ENCODE assay signal across 8 cellular contexts in genomic region chr2:112627060-112628040, GRCh38. TPM values are rescaled to one million over a fixed set of nuclear protein-coding genes. Genes with fewer than 3 reads are reported as not detected.
DNase-seq lines count a peak whose midpoint lies in the region; ATAC-seq and TF ChIP-seq lines count a peak whose summit lies in the region.

No MANE protein-coding gene starts in this region.

- in situ Hi-C loops in gastrocnemius medialis (cut with MboI; ENCODE audit: low sequenced_read_pairs in 4 of 4), result loop anchor here in 2 of 4 donors (10.0 kb wide), 3 partner anchors 57 to 107 kb away; partner anchors contain the start of gene NT5DC4 (in 1 of the 2)

- peaks cover 6 to 10% of the 10 kb centered on the region in 2 donors for H3K4me1 ChIP-seq in gastrocnemius medialis

- intact Hi-C loops in gastrocnemius medialis (cut with DNase I; ENCODE audit: low total_unique reads), result no loop called here

- H3K9me3 Mint-ChIP-seq in activated naive CD4-positive, alpha-beta T cell treated with anti-CD3 and anti-CD28 coated beads, Interleukin-2, amount 50 U/mL, for 24 hours, result no peaks in the 10 kb centered on the region
- no peaks in the 10 kb centered on the region for H3K9me3 Mint-ChIP-seq in activated CD4-positive, alpha-beta memory T cell treated with anti-CD3 and anti-CD28 coated beads, Interleukin-2, amount 10 ng/mL, durations not matched to agents 7 days and 5 days

- H3K4me1 Mint-ChIP-seq in activated naive CD4-positive, alpha-beta T cell treated with anti-CD3 and anti-CD28 coated beads, Interleukin-2, amount 50 U/mL, for 24 hours, result peaks cover 80% of the 10 kb centered on the region
- H3K4me1 Mint-ChIP-seq in activated CD4-positive, alpha-beta memory T cell treated with anti-CD3 and anti-CD28 coated beads, Interleukin-2, amount 10 ng/mL, durations not matched to agents 7 days and 5 days, result peaks cover 87% of the 10 kb centered on the region

- H3K27me3 ChIP-seq in gastrocnemius medialis, result peaks cover 4 to 9% (median 9%) of the 10 kb centered on the region in 3 donors

- ATAC-seq in gastrocnemius medialis (peak; percentile 74 to 84), HG02610 (IDR thresholded peaks at IDR 0.05; ENCODE audit: unreplicated experiment) (no peak), HG02885 (IDR thresholded peaks at IDR 0.05; ENCODE audit: poor library complexity, unreplicated experiment) (no peak)

- no peak for TF ChIP-seq CTCF in gastrocnemius medialis (IDR thresholded peaks at IDR 0.05 in 4 of 5, conservative IDR thresholded peaks at IDR 0.05 in 1 of 5)

- peak overlapping the region in 1 of 4 donors; percentile 18 for H3K4me3 ChIP-seq in gastrocnemius medialis

- no peak for DNase-seq in activated naive CD4-positive, alpha-beta T cell (lab: John Stamatoyannopoulos, UW)
- DNase-seq in activated CD4-positive, alpha-beta memory T cell treated with anti-CD3 and anti-CD28 coated beads, Interleukin-2, amount 10 ng/mL, durations not matched to agents 7 days and 5 days, result no peak
- DNase-seq in glomerular endothelial cell (ENCODE audit: extremely low read depth, low read depth, low spot score) (peak; percentile 88), gastrocnemius medialis (peak; percentile 18 to 49)
- no peak for DNase-seq in activated CD8-positive, alpha-beta memory T cell treated with anti-CD3 and anti-CD28 coated beads for 24 hours

- peak overlapping the region; percentile 72 for H3K4me3 Mint-ChIP-seq in activated naive CD4-positive, alpha-beta T cell treated with anti-CD3 and anti-CD28 coated beads, Interleukin-2, amount 50 U/mL, for 24 hours
- H3K4me3 Mint-ChIP-seq in activated CD4-positive, alpha-beta memory T cell treated with anti-CD3 and anti-CD28 coated beads, Interleukin-2, amount 10 ng/mL, durations not matched to agents 7 days and 5 days, result peak overlapping the region; percentile 49

- POLR2A ChIA-PET in activated CD4-positive, alpha-beta memory T cell treated with anti-CD3 and anti-CD28 coated beads, Interleukin-2, amount 10 ng/mL, durations not matched to agents 7 days and 5 days (lab: Charles Lee), result interaction anchor here (0.7 to 15.7 kb wide), 13 partner anchors 9 to 123 kb away, joined by 3 to 492 read pairs (median 3); partner anchors contain the start of gene SLC20A1

- TF ChIP-seq POLR2A in gastrocnemius medialis (IDR thresholded peaks at IDR 0.05), result no peak

- no peaks in the 10 kb centered on the region for H3K36me3 Mint-ChIP-seq in activated naive CD4-positive, alpha-beta T cell treated with anti-CD3 and anti-CD28 coated beads, Interleukin-2, amount 50 U/mL, for 24 hours
- H3K36me3 Mint-ChIP-seq in activated CD4-positive, alpha-beta memory T cell treated with anti-CD3 and anti-CD28 coated beads, Interleukin-2, amount 10 ng/mL, durations not matched to agents 7 days and 5 days (ENCODE audit: low read depth), result no peaks in the 10 kb centered on the region

- no peaks in the 10 kb centered on the region for H3K36me3 ChIP-seq in gastrocnemius medialis

- peak overlapping the region; percentile 59 for H3K27ac Mint-ChIP-seq in activated naive CD4-positive, alpha-beta T cell treated with anti-CD3 and anti-CD28 coated beads, Interleukin-2, amount 50 U/mL, for 24 hours
- H3K27ac Mint-ChIP-seq in activated CD4-positive, alpha-beta memory T cell treated with anti-CD3 and anti-CD28 coated beads, Interleukin-2, amount 10 ng/mL, durations not matched to agents 7 days and 5 days, result peak overlapping the region; percentile 93

- CTCF ChIA-PET in activated CD4-positive, alpha-beta memory T cell treated with anti-CD3 and anti-CD28 coated beads, Interleukin-2, amount 10 ng/mL, durations not matched to agents 7 days and 5 days (lab: Charles Lee), result interaction anchor here (0.6 to 12.8 kb wide), 18 partner anchors 9 to 314 kb away, joined by 3 to 221 read pairs (median 6); partner anchors contain the start of genes CHCHD5 and SLC20A1

- H3K27me3 Mint-ChIP-seq in activated naive CD4-positive, alpha-beta T cell treated with anti-CD3 and anti-CD28 coated beads, Interleukin-2, amount 50 U/mL, for 24 hours, result no peaks in the 10 kb centered on the region
- H3K27me3 Mint-ChIP-seq in activated CD4-positive, alpha-beta memory T cell treated with anti-CD3 and anti-CD28 coated beads, Interleukin-2, amount 10 ng/mL, durations not matched to agents 7 days and 5 days, result no peaks in the 10 kb centered on the region

- peak overlapping the region; percentile 47 to 67 (median 61) for H3K27ac ChIP-seq in gastrocnemius medialis

- no peaks in the 10 kb centered on the region for H3K9me3 ChIP-seq in gastrocnemius medialis

RNA-seq across cellular contexts. Expression of gene SLC20A1, which starts 18.4 kb away (rescaled TPM):
- 100 to 1,000 TPM; 152 to 158 TPM for total RNA-seq in activated CD4-positive, alpha-beta memory T cell treated with anti-CD3 and anti-CD28 coated beads, Interleukin-2, amount 10 ng/mL, durations not matched to agents 7 days and 5 days
- 90.7 and 103 TPM in 2 replicates for total RNA-seq in glomerular endothelial cell
- 10 to 100 TPM in 1 of 4 donors, 1 to 10 TPM in 3; 6.9 to 85.7 (median 9.2) TPM for total RNA-seq in gastrocnemius medialis

RNA-seq across cellular contexts. Expression of gene CHCHD5, which starts 42.9 kb away (rescaled TPM):
- total RNA-seq in activated CD4-positive, alpha-beta memory T cell treated with anti-CD3 and anti-CD28 coated beads, Interleukin-2, amount 10 ng/mL, durations not matched to agents 7 days and 5 days, result 10 to 100 TPM; 40.0 to 47.5 TPM
- total RNA-seq in glomerular endothelial cell (11.0 and 22.7 TPM in 2 replicates), gastrocnemius medialis (10 to 100 TPM; 13.2 to 26.6 (median 24.1) TPM)

Comparison
In these comparisons a context has a peak if more than half of its experiments do, and no peak if none do; other contexts are left out.
1. DNase-seq: peak in glomerular endothelial cell (single experiment) and gastrocnemius medialis (2 of 2); none in activated naive CD4-positive, alpha-beta T cell (0 of 4), activated CD4-positive, alpha-beta memory T cell treated with anti-CD3 and anti-CD28 coated beads, Interleukin-2, amount 10 ng/mL, durations not matched to agents 7 days and 5 days (single experiment) and activated CD8-positive, alpha-beta memory T cell treated with anti-CD3 and anti-CD28 coated beads for 24 hours (single experiment).
2. ATAC-seq: peak in gastrocnemius medialis (2 of 2); none in HG02610 (single experiment) and HG02885 (single experiment).